Comparison of ENCODE assay signal across 1 cellular context in the genomic region with DNA sequence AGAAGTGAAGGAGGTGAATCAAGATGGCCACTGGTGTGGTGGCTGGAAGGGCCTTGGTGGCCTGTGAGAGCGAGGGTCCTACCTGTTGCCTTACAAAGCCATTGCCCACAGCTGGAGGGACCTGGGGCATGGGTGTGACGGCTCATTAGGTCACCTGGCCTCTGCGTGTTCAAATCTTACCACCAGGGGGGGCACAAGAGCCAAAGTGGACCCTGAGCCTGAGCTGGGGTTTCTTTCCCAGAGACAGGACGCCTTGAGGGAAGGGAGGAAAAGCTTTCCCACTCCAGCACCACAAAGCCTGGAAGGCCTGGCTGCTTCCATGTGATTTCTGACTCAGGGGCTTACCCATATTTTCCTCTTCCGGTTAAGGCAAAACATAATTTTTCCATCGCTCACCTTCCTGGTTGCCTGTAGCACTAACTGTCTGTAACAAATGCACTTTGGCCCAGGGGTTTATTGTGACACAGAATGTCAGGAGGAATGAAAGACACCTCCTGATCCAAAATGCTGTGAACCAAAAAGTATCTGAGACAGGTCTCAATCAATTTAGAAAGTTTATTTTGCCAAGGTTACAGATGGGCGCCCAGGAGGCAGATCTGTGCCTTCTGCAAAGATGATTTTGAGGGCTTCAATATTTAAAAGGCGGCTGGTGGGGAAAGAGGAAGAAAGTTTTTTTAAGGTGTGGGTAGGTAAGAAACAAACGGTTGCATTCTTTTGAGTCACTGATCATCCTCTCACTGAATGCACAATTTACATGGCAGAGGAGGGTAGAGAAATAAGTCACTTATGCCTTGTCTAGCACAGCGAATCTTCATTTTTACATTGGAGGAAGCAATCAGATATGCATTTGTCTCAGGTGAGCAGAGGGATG.
TF ChIP-seq lines count a peak whose summit lies in the region.

No MANE protein-coding gene starts in this region.

TF ChIP-seq in HepG2, 621 proteins besides CTCF, POLR2A, EP300 and RAD21 (continued from another document and continues in another):
- TF ChIP-seq, protein P1, sequence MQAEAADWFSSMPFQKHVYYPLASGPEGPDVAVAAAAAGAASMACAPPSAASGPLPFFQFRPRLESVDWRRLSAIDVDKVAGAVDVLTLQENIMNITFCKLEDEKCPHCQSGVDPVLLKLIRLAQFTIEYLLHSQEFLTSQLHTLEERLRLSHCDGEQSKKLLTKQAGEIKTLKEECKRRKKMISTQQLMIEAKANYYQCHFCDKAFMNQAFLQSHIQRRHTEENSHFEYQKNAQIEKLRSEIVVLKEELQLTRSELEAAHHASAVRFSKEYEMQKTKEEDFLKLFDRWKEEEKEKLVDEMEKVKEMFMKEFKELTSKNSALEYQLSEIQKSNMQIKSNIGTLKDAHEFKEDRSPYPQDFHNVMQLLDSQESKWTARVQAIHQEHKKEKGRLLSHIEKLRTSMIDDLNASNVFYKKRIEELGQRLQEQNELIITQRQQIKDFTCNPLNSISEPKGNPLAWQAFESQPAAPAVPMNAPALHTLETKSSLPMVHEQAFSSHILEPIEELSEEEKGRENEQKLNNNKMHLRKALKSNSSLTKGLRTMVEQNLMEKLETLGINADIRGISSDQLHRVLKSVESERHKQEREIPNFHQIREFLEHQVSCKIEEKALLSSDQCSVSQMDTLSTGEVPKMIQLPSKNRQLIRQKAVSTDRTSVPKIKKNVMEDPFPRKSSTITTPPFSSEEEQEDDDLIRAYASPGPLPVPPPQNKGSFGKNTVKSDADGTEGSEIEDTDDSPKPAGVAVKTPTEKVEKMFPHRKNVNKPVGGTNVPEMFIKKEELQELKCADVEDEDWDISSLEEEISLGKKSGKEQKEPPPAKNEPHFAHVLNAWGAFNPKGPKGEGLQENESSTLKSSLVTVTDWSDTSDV (CRISPR knock-in tag; IDR thresholded peaks at IDR 0.05), result no peak
- TF ChIP-seq KMT2B (CRISPR knock-in tag; IDR thresholded peaks at IDR 0.05) (no peak), RBAK (CRISPR knock-in tag; IDR thresholded peaks at IDR 0.05) (no peak), STAT5B (CRISPR knock-in tag; IDR thresholded peaks at IDR 0.05) (no peak), IRF9 (CRISPR knock-in tag; IDR thresholded peaks at IDR 0.05; ENCODE audit: borderline replicate concordance) (no peak), ZEB1 (IDR thresholded peaks at IDR 0.05; ENCODE audit: insufficient replicate concordance, low read depth) (peak; percentile 20), ZNF274 (CRISPR knock-in tag; IDR thresholded peaks at IDR 0.05) (no peak), DR1 (CRISPR knock-in tag; IDR thresholded peaks at IDR 0.05) (no peak), SMAD1 (CRISPR knock-in tag; IDR thresholded peaks at IDR 0.05; ENCODE audit: borderline replicate concordance, low read depth) (no peak), ZNF30 (CRISPR knock-in tag; IDR thresholded peaks at IDR 0.05) (no peak), ZNF709 (CRISPR knock-in tag; IDR thresholded peaks at IDR 0.05) (no peak), ZNF230 (CRISPR knock-in tag; IDR thresholded peaks at IDR 0.05) (no peak), AKAP8 (CRISPR knock-in tag; IDR thresholded peaks at IDR 0.05) (no peak), ZNF891 (CRISPR knock-in tag; IDR thresholded peaks at IDR 0.05) (no peak), ZNF326 (CRISPR knock-in tag; IDR thresholded peaks at IDR 0.05; ENCODE audit: borderline replicate concordance) (no peak), ZNF234 (CRISPR knock-in tag; conservative IDR thresholded peaks at IDR 0.05) (no peak), ZNF136 (CRISPR knock-in tag; IDR thresholded peaks at IDR 0.05; ENCODE audit: low read depth) (no peak), JDP2 (CRISPR knock-in tag; IDR thresholded peaks at IDR 0.05; ENCODE audit: borderline replicate concordance) (no peak), TFE3 (CRISPR knock-in tag; IDR thresholded peaks at IDR 0.05) (no peak), PTBP1 (IDR thresholded peaks at IDR 0.05; ENCODE audit: low read depth, low read length, poor library complexity, severe bottlenecking) (no peak), ARID2 (CRISPR knock-in tag; IDR thresholded peaks at IDR 0.05; ENCODE audit: borderline replicate concordance) (no peak), ZNF550 (CRISPR knock-in tag; IDR thresholded peaks at IDR 0.05; ENCODE audit: borderline replicate concordance) (no peak), MLXIP (CRISPR knock-in tag; IDR thresholded peaks at IDR 0.05; ENCODE audit: borderline replicate concordance) (no peak), THAP8 (CRISPR knock-in tag; IDR thresholded peaks at IDR 0.05; ENCODE audit: borderline replicate concordance) (no peak), ZSCAN22 (CRISPR knock-in tag; IDR thresholded peaks at IDR 0.05) (no peak), ZNF577 (CRISPR knock-in tag; IDR thresholded peaks at IDR 0.05; ENCODE audit: borderline replicate concordance, low read depth) (no peak), ZNF451 (CRISPR knock-in tag; IDR thresholded peaks at IDR 0.05) (no peak), PHB2 (IDR thresholded peaks at IDR 0.05; ENCODE audit: partially characterized antibody) (no peak), TAF1 (CRISPR knock-in tag; IDR thresholded peaks at IDR 0.05) (no peak)
- TF ChIP-seq, protein P2, sequence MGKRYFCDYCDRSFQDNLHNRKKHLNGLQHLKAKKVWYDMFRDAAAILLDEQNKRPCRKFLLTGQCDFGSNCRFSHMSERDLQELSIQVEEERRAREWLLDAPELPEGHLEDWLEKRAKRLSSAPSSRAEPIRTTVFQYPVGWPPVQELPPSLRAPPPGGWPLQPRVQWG (CRISPR knock-in tag; IDR thresholded peaks at IDR 0.05; ENCODE audit: borderline replicate concordance, low read depth), result no peak
- TF ChIP-seq, protein P3, sequence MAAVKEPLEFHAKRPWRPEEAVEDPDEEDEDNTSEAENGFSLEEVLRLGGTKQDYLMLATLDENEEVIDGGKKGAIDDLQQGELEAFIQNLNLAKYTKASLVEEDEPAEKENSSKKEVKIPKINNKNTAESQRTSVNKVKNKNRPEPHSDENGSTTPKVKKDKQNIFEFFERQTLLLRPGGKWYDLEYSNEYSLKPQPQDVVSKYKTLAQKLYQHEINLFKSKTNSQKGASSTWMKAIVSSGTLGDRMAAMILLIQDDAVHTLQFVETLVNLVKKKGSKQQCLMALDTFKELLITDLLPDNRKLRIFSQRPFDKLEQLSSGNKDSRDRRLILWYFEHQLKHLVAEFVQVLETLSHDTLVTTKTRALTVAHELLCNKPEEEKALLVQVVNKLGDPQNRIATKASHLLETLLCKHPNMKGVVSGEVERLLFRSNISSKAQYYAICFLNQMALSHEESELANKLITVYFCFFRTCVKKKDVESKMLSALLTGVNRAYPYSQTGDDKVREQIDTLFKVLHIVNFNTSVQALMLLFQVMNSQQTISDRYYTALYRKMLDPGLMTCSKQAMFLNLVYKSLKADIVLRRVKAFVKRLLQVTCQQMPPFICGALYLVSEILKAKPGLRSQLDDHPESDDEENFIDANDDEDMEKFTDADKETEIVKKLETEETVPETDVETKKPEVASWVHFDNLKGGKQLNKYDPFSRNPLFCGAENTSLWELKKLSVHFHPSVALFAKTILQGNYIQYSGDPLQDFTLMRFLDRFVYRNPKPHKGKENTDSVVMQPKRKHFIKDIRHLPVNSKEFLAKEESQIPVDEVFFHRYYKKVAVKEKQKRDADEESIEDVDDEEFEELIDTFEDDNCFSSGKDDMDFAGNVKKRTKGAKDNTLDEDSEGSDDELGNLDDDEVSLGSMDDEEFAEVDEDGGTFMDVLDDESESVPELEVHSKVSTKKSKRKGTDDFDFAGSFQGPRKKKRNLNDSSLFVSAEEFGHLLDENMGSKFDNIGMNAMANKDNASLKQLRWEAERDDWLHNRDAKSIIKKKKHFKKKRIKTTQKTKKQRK (IDR thresholded peaks at IDR 0.05; ENCODE audit: low read length), result no peak
- TF ChIP-seq, protein P4, sequence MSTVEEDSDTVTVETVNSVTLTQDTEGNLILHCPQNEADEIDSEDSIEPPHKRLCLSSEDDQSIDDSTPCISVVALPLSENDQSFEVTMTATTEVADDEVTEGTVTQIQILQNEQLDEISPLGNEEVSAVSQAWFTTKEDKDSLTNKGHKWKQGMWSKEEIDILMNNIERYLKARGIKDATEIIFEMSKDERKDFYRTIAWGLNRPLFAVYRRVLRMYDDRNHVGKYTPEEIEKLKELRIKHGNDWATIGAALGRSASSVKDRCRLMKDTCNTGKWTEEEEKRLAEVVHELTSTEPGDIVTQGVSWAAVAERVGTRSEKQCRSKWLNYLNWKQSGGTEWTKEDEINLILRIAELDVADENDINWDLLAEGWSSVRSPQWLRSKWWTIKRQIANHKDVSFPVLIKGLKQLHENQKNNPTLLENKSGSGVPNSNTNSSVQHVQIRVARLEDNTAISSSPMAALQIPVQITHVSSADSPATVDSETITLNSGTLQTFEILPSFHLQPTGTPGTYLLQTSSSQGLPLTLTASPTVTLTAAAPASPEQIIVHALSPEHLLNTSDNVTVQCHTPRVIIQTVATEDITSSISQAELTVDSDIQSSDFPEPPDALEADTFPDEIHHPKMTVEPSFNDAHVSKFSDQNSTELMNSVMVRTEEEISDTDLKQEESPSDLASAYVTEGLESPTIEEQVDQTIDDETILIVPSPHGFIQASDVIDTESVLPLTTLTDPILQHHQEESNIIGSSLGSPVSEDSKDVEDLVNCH (CRISPR knock-in tag; IDR thresholded peaks at IDR 0.05), result no peak
- TF ChIP-seq, protein P5, sequence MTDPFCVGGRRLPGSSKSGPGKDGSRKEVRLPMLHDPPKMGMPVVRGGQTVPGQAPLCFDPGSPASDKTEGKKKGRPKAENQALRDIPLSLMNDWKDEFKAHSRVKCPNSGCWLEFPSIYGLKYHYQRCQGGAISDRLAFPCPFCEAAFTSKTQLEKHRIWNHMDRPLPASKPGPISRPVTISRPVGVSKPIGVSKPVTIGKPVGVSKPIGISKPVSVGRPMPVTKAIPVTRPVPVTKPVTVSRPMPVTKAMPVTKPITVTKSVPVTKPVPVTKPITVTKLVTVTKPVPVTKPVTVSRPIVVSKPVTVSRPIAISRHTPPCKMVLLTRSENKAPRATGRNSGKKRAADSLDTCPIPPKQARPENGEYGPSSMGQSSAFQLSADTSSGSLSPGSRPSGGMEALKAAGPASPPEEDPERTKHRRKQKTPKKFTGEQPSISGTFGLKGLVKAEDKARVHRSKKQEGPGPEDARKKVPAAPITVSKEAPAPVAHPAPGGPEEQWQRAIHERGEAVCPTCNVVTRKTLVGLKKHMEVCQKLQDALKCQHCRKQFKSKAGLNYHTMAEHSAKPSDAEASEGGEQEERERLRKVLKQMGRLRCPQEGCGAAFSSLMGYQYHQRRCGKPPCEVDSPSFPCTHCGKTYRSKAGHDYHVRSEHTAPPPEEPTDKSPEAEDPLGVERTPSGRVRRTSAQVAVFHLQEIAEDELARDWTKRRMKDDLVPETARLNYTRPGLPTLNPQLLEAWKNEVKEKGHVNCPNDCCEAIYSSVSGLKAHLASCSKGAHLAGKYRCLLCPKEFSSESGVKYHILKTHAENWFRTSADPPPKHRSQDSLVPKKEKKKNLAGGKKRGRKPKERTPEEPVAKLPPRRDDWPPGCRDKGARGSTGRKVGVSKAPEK (CRISPR knock-in tag; IDR thresholded peaks at IDR 0.05; ENCODE audit: borderline replicate concordance), result no peak
